In the genomic region with DNA sequence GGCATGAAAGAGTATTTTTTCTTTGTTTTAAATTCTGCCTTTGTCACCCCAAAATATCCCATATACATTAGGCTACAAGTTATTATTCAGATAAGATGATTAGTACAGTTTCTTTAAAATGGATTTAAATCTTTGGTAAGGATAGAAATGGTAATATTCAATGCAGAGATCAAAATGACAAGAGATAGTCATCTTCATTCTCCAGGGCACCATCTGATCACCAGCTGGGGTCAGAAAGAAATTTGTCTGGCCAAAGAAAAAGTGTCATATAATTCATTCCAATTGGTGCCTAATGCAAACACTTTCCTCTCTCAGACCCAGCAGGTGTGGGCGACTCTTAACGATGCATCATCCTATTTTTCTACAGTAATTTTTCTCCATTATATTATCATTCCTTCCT, we compare ENCODE assay signal across 12 cellular contexts.
DNase-seq lines count a peak whose midpoint lies in the region; TF ChIP-seq lines count a peak whose summit lies in the region.
"Had no signal": no experiment of that assay in that cellular context is flagged by ENCODE, and none has a peak within 500 bp of the region (broad histone marks: within the 10 kb centered on the region; RNA-seq: fewer than 3 reads in every experiment).

No MANE protein-coding gene starts in this region.

- H3K79me2 ChIP-seq in SK-N-SH (ENCODE audit: insufficient read depth) (no peaks in the 10 kb centered on the region), neural cell (replicated peaks; ENCODE audit: insufficient read depth, low read length) (no peaks in the 10 kb centered on the region)

- H2AFZ ChIP-seq in SK-N-SH (ENCODE audit: low read depth) (no peak overlapping the region), neural cell (ENCODE audit: low read depth, low read length) (no peak overlapping the region)

- no peaks in the 10 kb centered on the region for H3K9me2 ChIP-seq in SK-N-SH
- no peaks in the 10 kb centered on the region for H3K9me2 ChIP-seq in neural cell (ENCODE audit: insufficient read depth, low read length)

- 6% methylated on average over 2 of the region's 2 CpGs for WGBS in SK-N-SH (ENCODE audit: low lambda C conversion rate)

- TF ChIP-seq EP300 in SK-N-SH (IDR thresholded peaks at IDR 0.05; ENCODE audit: borderline replicate concordance in 1 of 2, low read depth in 1 of 2, low read length in 1 of 2) (peak in 1 of 2 experiments; percentile 30; a peak in 1 of 4 replicates), neural cell (conservative IDR thresholded peaks at IDR 0.05; ENCODE audit: poor library complexity, severe bottlenecking) (no peak)

- H4K20me1 ChIP-seq in SK-N-SH (ENCODE audit: insufficient read depth): no peaks in the 10 kb centered on the region
- no peaks in the 10 kb centered on the region for H4K20me1 ChIP-seq in neural cell (ENCODE audit: insufficient read depth)
- H4K20me1 ChIP-seq: BLaER1 treated with 17β-estradiol and CSF1 and Interleukin-3, amounts not matched to agents 10 nM and 100 nM had no signal

- TF ChIP-seq CTCF in SK-N-SH (IDR thresholded peaks at IDR 0.05) (no peak), neural cell (IDR thresholded peaks at IDR 0.05; ENCODE audit: poor library complexity, severe bottlenecking) (no peak)

- H3K36me3 ChIP-seq in SK-N-SH (replicated peaks in 1 of 2; ENCODE audit: control insufficient read depth in 1 of 2, insufficient read depth in 2 of 2, low read length in 1 of 2) (no peaks in the 10 kb centered on the region), neural cell (ENCODE audit: insufficient read depth, low read length) (no peaks in the 10 kb centered on the region)
- H3K36me3 ChIP-seq: BLaER1 treated with 17β-estradiol and CSF1 and Interleukin-3, amounts not matched to agents 10 nM and 100 nM had no signal

- H3F3A ChIP-seq in SK-N-SH (replicated peaks; ENCODE audit: insufficient read depth) (no peaks in the 10 kb centered on the region), neural cell (ENCODE audit: insufficient read depth, low read length, poor library complexity, severe bottlenecking) (peaks cover 6% of the 10 kb centered on the region)

- H3K4me1 ChIP-seq in SK-N-SH (ENCODE audit: control insufficient read depth in 1 of 2, insufficient read depth in 2 of 2, low read depth in 1 of 2, low read length in 1 of 2): peaks cover 0 to 10% of the 10 kb centered on the region in 2 experiments; a peak in 2 of 4 replicates
- H3K4me1 ChIP-seq: BLaER1 treated with 17β-estradiol and CSF1 and Interleukin-3, amounts not matched to agents 10 nM and 100 nM had no signal

- DNase-seq in NCI-H748 (lab: John Stamatoyannopoulos, UW; ENCODE audit: unreplicated experiment) (peak; percentile 24), NCI-H748 treated with DMSO at 0.1 percent for 48 hours (lab: John Stamatoyannopoulos, UW) (no peak), NCI-H2227 treated with DMSO at 0.1 percent for 48 hours (lab: John Stamatoyannopoulos, UW) (peak; percentile 21), SK-N-SH (peak; percentile 6), GM19240 (ENCODE audit: insufficient read length, low spot score) (no peak), activated T-cell treated with anti-CD3 and anti-CD28 coated beads for 4 hours (no peak)
- DNase-seq: Calu3; CD8-positive, alpha-beta T cell; GOT3; H9 had no signal

- POLR2A ChIA-PET in SK-N-SH (lab: Yijun Ruan, JAX): no interaction called here

- H3K4me3 ChIP-seq in SK-N-SH (ENCODE audit: low read depth in 2 of 2, low read length in 1 of 2) (no peak overlapping the region), neural cell (ENCODE audit: low read length) (no peak overlapping the region)
- H3K4me3 ChIP-seq: BLaER1 treated with 17β-estradiol and CSF1 and Interleukin-3, amounts not matched to agents 10 nM and 100 nM had no signal

- CTCF ChIA-PET in SK-N-SH (lab: Yijun Ruan, JAX): interaction anchor here (0.6 to 1.0 kb wide), 4 partner anchors 27 to 520 kb away, joined by 3 to 4 read pairs (median 4); no protein-coding TSS in a partner anchor

- H3K4me2 ChIP-seq in SK-N-SH (no peak overlapping the region), neural cell (ENCODE audit: low read length) (no peak overlapping the region)
- H3K4me2 ChIP-seq: BLaER1 treated with 17β-estradiol and CSF1 and Interleukin-3, amounts not matched to agents 10 nM and 100 nM had no signal

- H3K9ac ChIP-seq in SK-N-SH: no peak overlapping the region
- H3K9ac ChIP-seq in neural cell (ENCODE audit: low read length): no peak overlapping the region
- H3K9ac ChIP-seq: BLaER1 treated with 17β-estradiol and CSF1 and Interleukin-3, amounts not matched to agents 10 nM and 100 nM had no signal

- H3K27ac ChIP-seq in SK-N-SH (ENCODE audit: low read depth in 2 of 2, low read length in 1 of 2) (peak overlapping the region in 1 of 2 experiments; percentile 47; a peak in 1 of 4 replicates), neural cell (ENCODE audit: low read length) (peak overlapping the region; percentile 24)
- H3K27ac ChIP-seq: BLaER1 treated with 17β-estradiol and CSF1 and Interleukin-3, amounts not matched to agents 10 nM and 100 nM had no signal

- no peaks in the 10 kb centered on the region; the same call in 1 of the 2 replicates for H3K9me3 ChIP-seq in SK-N-SH
- H3K9me3 ChIP-seq in neural cell (ENCODE audit: low read length): no peaks in the 10 kb centered on the region
- H3K9me3 ChIP-seq: BLaER1 treated with 17β-estradiol and CSF1 and Interleukin-3, amounts not matched to agents 10 nM and 100 nM had no signal

- H3K27me3 ChIP-seq in SK-N-SH (ENCODE audit: insufficient read depth) (no peaks in the 10 kb centered on the region), neural cell (ENCODE audit: insufficient read depth, low read depth, low read length) (no peaks in the 10 kb centered on the region)
- H3K27me3 ChIP-seq: BLaER1 treated with 17β-estradiol and CSF1 and Interleukin-3, amounts not matched to agents 10 nM and 100 nM had no signal

- peak; percentile 2; the same call in 1 of the 2 replicates for TF ChIP-seq RAD21 in SK-N-SH (IDR thresholded peaks at IDR 0.05; ENCODE audit: low read length)
- TF ChIP-seq RAD21 in neural cell (conservative IDR thresholded peaks at IDR 0.05): no peak

TF ChIP-seq in SK-N-SH, 30 proteins besides CTCF, POLR2A, EP300 and RAD21:
- TF ChIP-seq CHD2 (IDR thresholded peaks at IDR 0.05; ENCODE audit: low read length, partially characterized antibody) (no peak), NFIC (IDR thresholded peaks at IDR 0.05; ENCODE audit: borderline replicate concordance) (no peak), EZH2phosphoT487 (IDR thresholded peaks at IDR 0.05; ENCODE audit: borderline replicate concordance, low read depth) (no peak), GATA2 (CRISPR knock-in tag; IDR thresholded peaks at IDR 0.05) (peak; percentile 84), RXRA (IDR thresholded peaks at IDR 0.05; ENCODE audit: borderline replicate concordance, low read depth) (no peak), RCOR1 (IDR thresholded peaks at IDR 0.05; ENCODE audit: low read length) (peak; percentile 16; the same call in 1 of the 2 replicates), JUND (IDR thresholded peaks at IDR 0.05) (no peak)

TF ChIP-seq in neural cell, 6 proteins besides CTCF, POLR2A, EP300 and RAD21:
- TF ChIP-seq MXI1 (conservative IDR thresholded peaks at IDR 0.05; ENCODE audit: poor library complexity, severe bottlenecking) (no peak), EZH2 (IDR thresholded peaks at IDR 0.05; ENCODE audit: borderline replicate concordance, insufficient read depth, low read length, poor library complexity, severe bottlenecking) (no peak), POLR2AphosphoS5 (IDR thresholded peaks at IDR 0.05) (no peak), SMC3 (conservative IDR thresholded peaks at IDR 0.05; ENCODE audit: poor library complexity) (no peak), REST (IDR thresholded peaks at IDR 0.05; ENCODE audit: borderline replicate concordance) (no peak), TAF1 (IDR thresholded peaks at IDR 0.05; ENCODE audit: low read depth) (no peak)
TF ChIP-seq in neural cell: peak in this region for 0.

Comparison
In these comparisons a context has a peak if more than half of its experiments do, and no peak if none do; other contexts are left out.
1. DNase-seq: peak in NCI-H748 (single experiment), NCI-H2227 treated with DMSO at 0.1 percent for 48 hours (single experiment) and SK-N-SH (single experiment); none in NCI-H748 treated with DMSO at 0.1 percent for 48 hours (single experiment), GM19240 (single experiment) and activated T-cell treated with anti-CD3 and anti-CD28 coated beads for 4 hours (single experiment).